In the genomic region with DNA sequence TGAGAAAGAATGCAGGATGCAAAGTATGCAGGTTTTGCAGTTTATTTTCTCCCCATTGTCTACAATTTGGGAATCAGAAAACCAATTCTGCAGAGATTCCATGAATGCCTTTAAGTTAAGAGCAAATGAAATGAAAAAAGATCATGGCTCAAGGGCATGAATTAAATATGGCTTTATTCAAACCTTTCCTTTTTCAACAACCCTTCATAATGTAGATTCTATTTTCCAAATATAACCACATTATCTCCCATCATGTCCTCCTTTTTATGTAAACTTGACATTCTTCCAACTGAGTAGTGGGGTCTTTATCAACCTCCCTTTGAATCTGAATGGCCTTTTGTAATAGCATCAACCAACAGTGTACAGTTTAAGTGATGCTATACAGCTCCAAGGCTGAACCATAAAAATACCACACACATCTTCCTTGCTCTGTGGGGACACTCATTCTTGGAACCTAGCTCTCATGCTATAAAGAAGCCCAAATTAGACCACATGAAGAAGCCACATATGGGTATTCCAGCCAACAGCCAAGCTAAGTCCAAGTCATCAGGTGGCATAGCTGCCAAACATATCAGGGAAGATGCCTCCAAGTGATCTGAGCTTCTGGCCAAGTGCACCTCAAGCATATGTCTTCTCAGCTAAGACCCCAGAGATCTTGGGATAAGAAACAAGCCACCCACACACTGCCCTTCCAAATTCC, we compare ENCODE assay signal across 34 cellular contexts. TPM values are rescaled to one million over a fixed set of nuclear protein-coding genes. Genes with fewer than 3 reads are reported as not detected.
DNase-seq lines count a peak whose midpoint lies in the region; ATAC-seq, FAIRE-seq and TF ChIP-seq lines count a peak whose summit lies in the region.
"Had no signal": no experiment of that assay in that cellular context is flagged by ENCODE, and none has a peak within 500 bp of the region (broad histone marks: within the 10 kb centered on the region; RNA-seq: fewer than 3 reads in every experiment).

No MANE protein-coding gene starts in this region.

- no peak for TF ChIP-seq RAD21 in H1 (IDR thresholded peaks at IDR 0.05 in 1 of 2, conservative IDR thresholded peaks at IDR 0.05 in 1 of 2; ENCODE audit: low read depth in 2 of 2, low read length in 2 of 2)

- peak overlapping the region; percentile 82 for H2BK120ac ChIP-seq in H1 (replicated peaks; ENCODE audit: low read depth, low read length)

- TF ChIP-seq POLR2A in H1 (IDR thresholded peaks at IDR 0.05; ENCODE audit: control extremely low read depth in 1 of 2, low read depth in 2 of 2, low read length in 2 of 2): no peak

- peak overlapping the region in 1 of 2 experiments; percentile 3; a peak in 1 of 4 replicates for H3K4me2 ChIP-seq in H1 (ENCODE audit: insufficient read depth in 1 of 2, low read depth in 2 of 2, low read length in 2 of 2)
- H3K4me2 ChIP-seq: A549, KMS-11, SK-N-SH, smooth muscle cell had no signal

- intact Hi-C loops in posterior cingulate gyrus (cut with DNase I): no loop called here

- peaks cover 10% of the 10 kb centered on the region for H3K4me1 Mint-ChIP-seq in neural crest cell
- H3K4me1 Mint-ChIP-seq: nephron progenitor cell had no signal

- ATAC-seq in GM21447 (IDR thresholded peaks at IDR 0.05; ENCODE audit: unreplicated experiment): no peak
- no peak for ATAC-seq in HG03108 (IDR thresholded peaks at IDR 0.05; ENCODE audit: unreplicated experiment)
- ATAC-seq: A549; CD8-positive, alpha-beta T cell; PC-3 had no signal

- peaks cover 0 to 11% (median 5%) of the 10 kb centered on the region in 4 experiments; a peak in 2 of 8 replicates for H3K36me3 ChIP-seq in H1 (ENCODE audit: control insufficient read depth in 2 of 4, insufficient read depth in 4 of 4, low read length in 3 of 4)
- peaks cover 2% of the 10 kb centered on the region; the same call in 1 of the 2 replicates for H3K36me3 ChIP-seq in MG63
- H3K36me3 ChIP-seq: ovary, right atrium auricular region, uterus had no signal

- no peak overlapping the region for H3K4me3 Mint-ChIP-seq in neural crest cell
- H3K4me3 Mint-ChIP-seq: CD8-positive, alpha-beta T cell; memory B cell; nephron progenitor cell; stimulated activated naive CD8-positive, alpha-beta T cell treated with anti-CD3 and anti-CD28 coated beads, Interleukin-15, Interleukin-2, amounts not matched to agents 100 ng/mL and 50 ng/mL, for 24 hours; T-helper 1 cell treated with Interleukin-12 subunit alpha and Interleukin-12 subunit beta and Interleukin-4 antibody, amounts not matched to agents 30 μg/mL and 1 μg/mL, for 36 hours had no signal

- H3K27ac ChIP-seq in H1 (ENCODE audit: low read depth, low read length): peak overlapping the region; percentile 76
- H3K27ac ChIP-seq: A549, KMS-11, ovary, right atrium auricular region, thoracic aorta, uterus had no signal

- H3K9me3 ChIP-seq in H1 (ENCODE audit: insufficient read depth in 2 of 2, low read depth in 1 of 2, low read length in 1 of 2) (peaks cover 12 to 19% of the 10 kb centered on the region in 2 experiments), MG63 (no peaks in the 10 kb centered on the region; the same call in 1 of the 2 replicates)
- H3K9me3 ChIP-seq: A549, ovary, SK-N-SH had no signal

- CTCF ChIA-PET in H1 (lab: Charles Lee; ENCODE audit: partially characterized antibody): interaction anchor here (0.6 to 1.5 kb wide), 4 partner anchors 11 to 525 kb away, joined by 3 to 5 read pairs (median 3); no protein-coding TSS in a partner anchor

- peaks cover 0 to 9% (median 5%) of the 10 kb centered on the region in 4 experiments; a peak in 4 of 7 replicates for H3K4me1 ChIP-seq in H1 (replicated peaks in 1 of 4; ENCODE audit: control insufficient read depth in 3 of 4, insufficient read depth in 4 of 4, low read length in 3 of 4)
- H3K4me1 ChIP-seq: A549, right atrium auricular region, uterus had no signal

- DNase-seq in COLO829 (ENCODE audit: low spot score) (peak; percentile 6), M059J (ENCODE audit: low read depth) (peak; percentile 6), H1 (ENCODE audit: low read depth in 1 of 2, low spot score in 2 of 2) (no peak), neural crest cell (ENCODE audit: low read depth, low spot score) (no peak), MG63 (no peak), posterior cingulate gyrus (no peak)
- DNase-seq: activated CD4-positive, alpha-beta T cell treated with anti-CD3 and anti-CD28 coated beads, Interleukin-2, amount 50 U/mL, for 48 hours; activated CD4-positive, CD25-positive, alpha-beta regulatory T cell treated with anti-CD3 and anti-CD28 coated beads, Interleukin-2, amount 50 U/mL, for 72 hours; activated naive CD4-positive, alpha-beta T cell; CD8-positive, alpha-beta T cell; cerebellar nuclear complex; DMS153; NCI-H1417 treated with DMSO at 0.1 percent for 48 hours; NCI-H2081; NCI-H526; nephron progenitor cell; ovary; PC-3; SK-N-SH; stimulated activated CD4-positive, alpha-beta T cell treated with anti-CD3 and anti-CD28 coated beads, Interleukin-2, amount 100 ng/mL, for 24 hours; uterus had no signal

- H3K18ac ChIP-seq in H1 (ENCODE audit: extremely low read depth, low read length): no peak overlapping the region

- H3K36me3 Mint-ChIP-seq in neural crest cell (ENCODE audit: low read depth): peaks cover 31% of the 10 kb centered on the region

- peak; percentile 39 for FAIRE-seq in H1 (lab: Jason Lieb, UNC)
- FAIRE-seq: A549, endothelial cell of umbilical vein, HTR-8/SVneo had no signal

- TF ChIP-seq EP300 in H1 (IDR thresholded peaks at IDR 0.05; ENCODE audit: borderline replicate concordance in 1 of 2, low read depth in 2 of 2, low read length in 2 of 2): no peak

- H3K4me3 ChIP-seq in H1 (ENCODE audit: extremely low read depth in 1 of 4, insufficient read depth in 2 of 4, low read depth in 3 of 4, low read length in 4 of 4): peak overlapping the region in 1 of 4 experiments; percentile 1; a peak in 1 of 8 replicates
- no peak overlapping the region for H3K4me3 ChIP-seq in MG63
- H3K4me3 ChIP-seq: A549, dorsolateral prefrontal cortex, ovary, right atrium auricular region, thoracic aorta, uterus had no signal

- no peak overlapping the region for H3K23ac ChIP-seq in H1 (ENCODE audit: insufficient read length)

- POLR2A ChIA-PET in H1 (lab: Charles Lee; ENCODE audit: partially characterized antibody): interaction anchor here (0.9 kb wide), 2 partner anchors 10 to 48 kb away, joined by 3 to 4 read pairs; no protein-coding TSS in a partner anchor

- H2AK5ac ChIP-seq in H1 (ENCODE audit: low read depth, low read length): no peak overlapping the region

- no peak overlapping the region for H3K9ac ChIP-seq in H1 (replicated peaks in 1 of 4; ENCODE audit: extremely low read depth in 1 of 4, low read depth in 3 of 4, low read length in 3 of 4)
- H3K9ac ChIP-seq: KMS-11, SK-N-SH had no signal

- peak overlapping the region; percentile 11 for H4K91ac ChIP-seq in H1 (replicated peaks; ENCODE audit: insufficient read length, low read length)

- H2BK20ac ChIP-seq in H1 (ENCODE audit: low read length): no peak overlapping the region; the same call in 1 of the 2 replicates

- no peak overlapping the region for H3K14ac ChIP-seq in H1 (ENCODE audit: insufficient read length)

- no peak overlapping the region for H3K56ac ChIP-seq in H1 (replicated peaks; ENCODE audit: insufficient read length, low read depth, low read length)

- no peaks in the 10 kb centered on the region for H3K23me2 ChIP-seq in H1 (ENCODE audit: low read depth, low read length)

- no peaks in the 10 kb centered on the region for H3K27me3 Mint-ChIP-seq in neural crest cell (ENCODE audit: low read depth)
- H3K27me3 Mint-ChIP-seq: memory B cell; stimulated activated naive CD8-positive, alpha-beta T cell treated with anti-CD3 and anti-CD28 coated beads, Interleukin-15, Interleukin-2, amounts not matched to agents 100 ng/mL and 50 ng/mL, for 24 hours had no signal

- peak overlapping the region; percentile 94 for H3K27ac Mint-ChIP-seq in neural crest cell (ENCODE audit: unreplicated experiment)
- H3K27ac Mint-ChIP-seq: CD8-positive, alpha-beta T cell; memory B cell; stimulated activated naive CD8-positive, alpha-beta T cell treated with anti-CD3 and anti-CD28 coated beads, Interleukin-15, Interleukin-2, amounts not matched to agents 100 ng/mL and 50 ng/mL, for 24 hours; T-helper 1 cell treated with Interleukin-12 subunit alpha and Interleukin-12 subunit beta and Interleukin-4 antibody, amounts not matched to agents 30 μg/mL and 1 μg/mL, for 36 hours had no signal

- H4K8ac ChIP-seq in H1 (ENCODE audit: extremely low read depth, insufficient read depth, low read length): no peak overlapping the region

- peaks cover 17% of the 10 kb centered on the region for H3K9me3 Mint-ChIP-seq in neural crest cell

- H2BK5ac ChIP-seq in H1 (ENCODE audit: low read depth, low read length): peak overlapping the region; percentile 46; the same call in 1 of the 2 replicates

- no peak overlapping the region for H2BK15ac ChIP-seq in H1 (ENCODE audit: low read length)

- H3K4ac ChIP-seq in H1 (replicated peaks; ENCODE audit: insufficient read length, low read depth, low read length): no peak overlapping the region

- 0 out of 2 replicates have a peak, but pooled peaks cover 4% of the 10 kb centered on the region for H3K79me1 ChIP-seq in H1 (ENCODE audit: low read depth, low read length)

- no peaks in the 10 kb centered on the region for H4K20me1 ChIP-seq in H1 (replicated peaks in 1 of 2; ENCODE audit: control insufficient read depth in 1 of 2, insufficient read depth in 2 of 2, low read length in 2 of 2)

- peaks cover 0 to 82% of the 10 kb centered on the region in 2 experiments; a peak in 2 of 4 replicates for H3K79me2 ChIP-seq in H1 (ENCODE audit: control insufficient read depth in 1 of 2, insufficient read depth in 2 of 2, low read length in 2 of 2)

- TF ChIP-seq CTCF in H1 (IDR thresholded peaks at IDR 0.05; ENCODE audit: control extremely low read depth in 1 of 3, insufficient read depth in 1 of 3, low read depth in 1 of 3, low read length in 3 of 3) (no peak), neural crest cell (conservative IDR thresholded peaks at IDR 0.05) (no peak)

- H3K27me3 ChIP-seq in H1 (replicated peaks in 1 of 4; ENCODE audit: control insufficient read depth in 3 of 4, extremely low read depth in 1 of 4, insufficient read depth in 3 of 4, low read length in 3 of 4): no peaks in the 10 kb centered on the region
- H3K27me3 ChIP-seq in MG63: no peaks in the 10 kb centered on the region
- H3K27me3 ChIP-seq: dorsolateral prefrontal cortex, ovary, right atrium auricular region, uterus had no signal

- peak overlapping the region; percentile 71; the same call in 1 of the 2 replicates for H2BK12ac ChIP-seq in H1 (ENCODE audit: low read depth, low read length)

- no peak overlapping the region for H2AFZ ChIP-seq in H1 (ENCODE audit: low read length)

- H4K5ac ChIP-seq in H1 (ENCODE audit: insufficient read length, low read depth, low read length): no peak overlapping the region

RNA-seq across cellular contexts. Expression of a gene that starts 49.7 kb away (rescaled TPM):
- total RNA-seq in M059J (2014; rRNA removed; shearing (Covaris generic)): 25.4 and 35.9 TPM in 2 replicates
- 52.9 and 53.9 TPM in 2 replicates for total RNA-seq in H1 (2021; fragmentation: NEBNext Ultra II Directional; extraction: Animal tissue kit (Norgen Biotek cat#: 25700))
- 20.1 and 22.8 TPM in 2 replicates for polyA plus RNA-seq in H1 (2011; rRNA removed)
- polyA plus RNA-seq in H1 (2011; cell fraction: cytosol; rRNA removed): 13.0 TPM
- polyA plus RNA-seq in H1 (2011; cell fraction: nucleus; rRNA removed): 23.3 TPM
- 17.1 to 31.6 TPM (median 22.4 TPM) in 4 replicates for polyA plus RNA-seq in H1 (2012, experiment 1 of 2)
- 3.7 TPM for polyA plus RNA-seq in H1 (2012, experiment 2 of 2)
- 37.5 TPM for polyA plus RNA-seq in H1 (2013, experiment 1 of 2)
- polyA plus RNA-seq in H1 (2013, experiment 2 of 2): 37.9 TPM
- polyA minus RNA-seq in H1 (2011; rRNA and poly(A)+ RNA removed): 41.2 and 41.9 TPM in 2 replicates
- polyA minus RNA-seq in H1 (2011; cell fraction: cytosol; rRNA and poly(A)+ RNA removed): 14.7 TPM
- 83.3 TPM for polyA minus RNA-seq in H1 (2011; cell fraction: nucleus; rRNA and poly(A)+ RNA removed)
- 38.2 and 42.2 TPM in 2 replicates for total RNA-seq in neural crest cell
- 21.0 and 21.2 TPM in 2 replicates for total RNA-seq in MG63 (2014; rRNA removed; shearing (Covaris generic); ENCODE audit: low replicate concordance)

RNA-seq across cellular contexts. Expression of a gene that starts 49.8 kb away (rescaled TPM):
- total RNA-seq in M059J (2014; rRNA removed; shearing (Covaris generic)): 2.0 and 4.0 TPM in 2 replicates
- 8.8 and 15.2 TPM in 2 replicates for total RNA-seq in H1 (2021; fragmentation: NEBNext Ultra II Directional; extraction: Animal tissue kit (Norgen Biotek cat#: 25700))
- polyA plus RNA-seq in H1 (2011; rRNA removed): 9.7 and 10.0 TPM in 2 replicates
- polyA plus RNA-seq in H1 (2011; cell fraction: cytosol; rRNA removed): 20.6 TPM
- 21.1 TPM for polyA plus RNA-seq in H1 (2011; cell fraction: nucleus; rRNA removed)
- polyA plus RNA-seq in H1 (2012, experiment 1 of 2): 12.2 to 16.4 TPM (median 15.8 TPM) in 4 replicates
- polyA plus RNA-seq in H1 (2012, experiment 2 of 2): 4.1 TPM
- polyA plus RNA-seq in H1 (2013, experiment 1 of 2): 13.0 TPM
- 10.2 TPM for polyA plus RNA-seq in H1 (2013, experiment 2 of 2)
- polyA minus RNA-seq in H1 (2011; rRNA and poly(A)+ RNA removed): 6.7 and 10.3 TPM in 2 replicates
- 7.9 TPM for polyA minus RNA-seq in H1 (2011; cell fraction: cytosol; rRNA and poly(A)+ RNA removed)
- polyA minus RNA-seq in H1 (2011; cell fraction: nucleus; rRNA and poly(A)+ RNA removed): 12.4 TPM
- total RNA-seq in neural crest cell: 7.7 and 8.7 TPM in 2 replicates
- 3.0 and 3.2 TPM in 2 replicates for total RNA-seq in MG63 (2014; rRNA removed; shearing (Covaris generic); ENCODE audit: low replicate concordance)

Comparison
In these comparisons a context has a peak if more than half of its experiments do, and no peak if none do; other contexts are left out.
1. DNase-seq: peak in COLO829 (single experiment) and M059J (single experiment); none in H1 (0 of 2), neural crest cell (single experiment), MG63 (single experiment) and posterior cingulate gyrus (0 of 10).